Comparison of ENCODE assay signal across 17 cellular contexts in the genomic region with DNA sequence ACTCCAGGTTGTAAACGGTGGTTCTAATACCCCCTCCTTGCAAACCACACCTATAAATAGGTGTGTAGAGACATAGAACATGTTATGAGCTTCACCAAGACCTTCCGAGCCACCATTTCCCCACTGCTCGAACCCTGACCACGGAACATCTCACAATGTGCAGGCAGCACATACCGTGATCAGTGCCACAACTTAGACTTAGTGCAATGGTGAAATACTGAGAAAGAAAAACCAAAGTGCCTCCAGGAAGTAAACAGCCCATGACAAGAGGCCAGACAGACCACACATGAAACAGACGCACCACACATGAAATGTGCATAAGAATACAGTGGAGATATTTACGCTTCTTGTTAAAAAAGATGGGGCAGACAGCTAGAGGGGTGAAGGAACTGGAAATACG.
DNase-seq lines count a peak whose midpoint lies in the region; ATAC-seq and TF ChIP-seq lines count a peak whose summit lies in the region.
"Had no signal": no experiment of that assay in that cellular context is flagged by ENCODE, and none has a peak within 500 bp of the region (broad histone marks: within the 10 kb centered on the region; RNA-seq: fewer than 3 reads in every experiment).

No MANE protein-coding gene starts in this region.

- H3K36me3 Mint-ChIP-seq in activated naive CD4-positive, alpha-beta T cell treated with anti-CD3 and anti-CD28 coated beads, Interleukin-2, amount 10 ng/mL, durations not matched to agents 7 days and 5 days: no peaks in the 10 kb centered on the region
- no peaks in the 10 kb centered on the region for H3K36me3 Mint-ChIP-seq in T-helper 2 cell treated with Interferon-gamma antibody and Interleukin-4, amounts not matched to agents 5 μg/mL and 100 μg/mL, for 36 hours (ENCODE audit: low read depth)
- H3K36me3 Mint-ChIP-seq in effector memory CD8-positive, alpha-beta T cell (ENCODE audit: insufficient read depth): no peaks in the 10 kb centered on the region

- H3K27ac ChIP-seq in body of pancreas: no peak overlapping the region

- CTCF ChIA-PET in activated naive CD4-positive, alpha-beta T cell treated with anti-CD3 and anti-CD28 coated beads, Interleukin-2, amount 10 ng/mL, durations not matched to agents 7 days and 5 days (lab: Charles Lee): interaction anchor here (1.1 to 3.1 kb wide), 11 partner anchors 10 to 221 kb away, joined by 3 to 127 read pairs (median 9); a partner anchor contains a TSS

- peaks cover 46% of the 10 kb centered on the region for H3K4me1 Mint-ChIP-seq in activated naive CD4-positive, alpha-beta T cell treated with anti-CD3 and anti-CD28 coated beads, Interleukin-2, amount 10 ng/mL, durations not matched to agents 7 days and 5 days
- H3K4me1 Mint-ChIP-seq in T-helper 2 cell treated with Interferon-gamma antibody and Interleukin-4, amounts not matched to agents 5 μg/mL and 100 μg/mL, for 36 hours (ENCODE audit: low read depth): peaks cover 44% of the 10 kb centered on the region
- H3K4me1 Mint-ChIP-seq in effector memory CD8-positive, alpha-beta T cell (ENCODE audit: low read depth in 2 of 2): peaks cover 10 to 11% of the 10 kb centered on the region in 2 donors

- no peaks in the 10 kb centered on the region for H3K27me3 ChIP-seq in body of pancreas

- no peak overlapping the region for H3K4me3 Mint-ChIP-seq in activated naive CD4-positive, alpha-beta T cell treated with anti-CD3 and anti-CD28 coated beads, Interleukin-2, amount 10 ng/mL, durations not matched to agents 7 days and 5 days
- peak overlapping the region; percentile 62 for H3K4me3 Mint-ChIP-seq in T-helper 2 cell treated with Interferon-gamma antibody and Interleukin-4, amounts not matched to agents 5 μg/mL and 100 μg/mL, for 36 hours
- H3K4me3 Mint-ChIP-seq in effector memory CD8-positive, alpha-beta T cell: peak overlapping the region in 1 of 2 donors; percentile 40
- H3K4me3 Mint-ChIP-seq: endodermal cell, nephron had no signal

- no peak for TF ChIP-seq CTCF in body of pancreas (IDR thresholded peaks at IDR 0.05)

- H3K27me3 Mint-ChIP-seq in activated naive CD4-positive, alpha-beta T cell treated with anti-CD3 and anti-CD28 coated beads, Interleukin-2, amount 10 ng/mL, durations not matched to agents 7 days and 5 days: peaks cover 4% of the 10 kb centered on the region
- H3K27me3 Mint-ChIP-seq in T-helper 2 cell treated with Interferon-gamma antibody and Interleukin-4, amounts not matched to agents 5 μg/mL and 100 μg/mL, for 36 hours (ENCODE audit: low read depth): peaks cover 3% of the 10 kb centered on the region
- peaks cover 4 to 14% of the 10 kb centered on the region in 2 donors for H3K27me3 Mint-ChIP-seq in effector memory CD8-positive, alpha-beta T cell

- peak; percentile 36 for DNase-seq in activated naive CD4-positive, alpha-beta T cell treated with anti-CD3 and anti-CD28 coated beads, Interleukin-2, amount 10 ng/mL, durations not matched to agents 7 days and 5 days
- DNase-seq in activated naive CD4-positive, alpha-beta T cell (lab: John Stamatoyannopoulos, UW): no peak
- no peak for DNase-seq in T-helper 2 cell treated with Interferon-gamma antibody and Interleukin-4, amounts not matched to agents 5 μg/mL and 100 μg/mL, for 36 hours (ENCODE audit: low spot score)
- no peak for DNase-seq in effector memory CD8-positive, alpha-beta T cell
- no peak for DNase-seq in stimulated activated naive CD8-positive, alpha-beta T cell treated with anti-CD3 and anti-CD28 coated beads, Interleukin-15, Interleukin-2, amounts not matched to agents 100 U/mL and 50 U/mL, for 24 hours
- DNase-seq in body of pancreas (no peak), NCI-H1417 treated with DMSO at 0.1 percent for 48 hours (lab: John Stamatoyannopoulos, UW) (no peak)
- DNase-seq: anterior cingulate cortex, DMS79 treated with DMSO at 0.1 percent for 48 hours, NCI-H1930, Right ventricle myocardium superior had no signal

- H3K27ac Mint-ChIP-seq in activated naive CD4-positive, alpha-beta T cell treated with anti-CD3 and anti-CD28 coated beads, Interleukin-2, amount 10 ng/mL, durations not matched to agents 7 days and 5 days: peak overlapping the region; percentile 78
- peak overlapping the region; percentile 85 for H3K27ac Mint-ChIP-seq in T-helper 2 cell treated with Interferon-gamma antibody and Interleukin-4, amounts not matched to agents 5 μg/mL and 100 μg/mL, for 36 hours
- peak overlapping the region; percentile 54 to 83 for H3K27ac Mint-ChIP-seq in effector memory CD8-positive, alpha-beta T cell
- H3K27ac Mint-ChIP-seq: endodermal cell, nephron, progenitor cell of endocrine pancreas had no signal

- peak; percentile 45 for ATAC-seq in effector memory CD8-positive, alpha-beta T cell (replicated peaks)
- peak; percentile 44 for ATAC-seq in stimulated activated naive CD8-positive, alpha-beta T cell treated with anti-CD3 and anti-CD28 coated beads, Interleukin-15, Interleukin-2, amounts not matched to agents 100 U/mL and 50 U/mL, for 24 hours
- ATAC-seq in body of pancreas (no peak), HG03571 (IDR thresholded peaks at IDR 0.05; ENCODE audit: unreplicated experiment) (no peak)

- H3K4me1 ChIP-seq in body of pancreas: no peaks in the 10 kb centered on the region
- H3K4me1 ChIP-seq: HAP-1 had no signal

- H3K9me3 ChIP-seq in body of pancreas: no peaks in the 10 kb centered on the region
- H3K9me3 ChIP-seq: HAP-1 had no signal

- no peaks in the 10 kb centered on the region for H3K36me3 ChIP-seq in body of pancreas (replicated peaks in 1 of 2; ENCODE audit: insufficient read depth in 1 of 2, low read depth in 2 of 2)
- H3K36me3 ChIP-seq: HAP-1 had no signal

- intact Hi-C loops in body of pancreas (cut with DNase I): no loop called here

- 68 to 82% methylated on average over 8 of the region's 8 CpGs for whole genome bisulfite sequencing in body of pancreas, 2 donors

- H3K9me3 Mint-ChIP-seq in activated naive CD4-positive, alpha-beta T cell treated with anti-CD3 and anti-CD28 coated beads, Interleukin-2, amount 10 ng/mL, durations not matched to agents 7 days and 5 days: no peaks in the 10 kb centered on the region
- no peaks in the 10 kb centered on the region for H3K9me3 Mint-ChIP-seq in T-helper 2 cell treated with Interferon-gamma antibody and Interleukin-4, amounts not matched to agents 5 μg/mL and 100 μg/mL, for 36 hours
- H3K9me3 Mint-ChIP-seq in effector memory CD8-positive, alpha-beta T cell: no peaks in the 10 kb centered on the region
- H3K9me3 Mint-ChIP-seq: endodermal cell, nephron had no signal

- TF ChIP-seq POLR2A in body of pancreas (IDR thresholded peaks at IDR 0.05): no peak

- H3K4me3 ChIP-seq in body of pancreas: no peak overlapping the region
- H3K4me3 ChIP-seq: HAP-1, skin epidermis had no signal

Comparison
In these comparisons a context has a peak if more than half of its experiments do, and no peak if none do; other contexts are left out.
1. ATAC-seq: peak in effector memory CD8-positive, alpha-beta T cell (single experiment) and stimulated activated naive CD8-positive, alpha-beta T cell treated with anti-CD3 and anti-CD28 coated beads, Interleukin-15, Interleukin-2, amounts not matched to agents 100 U/mL and 50 U/mL, for 24 hours (single experiment); none in body of pancreas (single experiment) and HG03571 (single experiment).
2. Peak in every context shown above with its lines, with median percentiles within 50 percentile points of each other: H3K27ac Mint-ChIP-seq.